ENCODE assay signal across 18 cellular contexts in genomic region chr1:96145486-96145885, GRCh38.
DNase-seq lines count a peak whose midpoint lies in the region; ATAC-seq and TF ChIP-seq lines count a peak whose summit lies in the region.
"Had no signal": no experiment of that assay in that cellular context is flagged by ENCODE, and none has a peak within 500 bp of the region (broad histone marks: within the 10 kb centered on the region; RNA-seq: fewer than 3 reads in every experiment).

No MANE protein-coding gene starts in this region.

- intact Hi-C loops in MCF 10A (cut with micrococcal nuclease) (no loop called here), breast epithelium (cut with DNase I; ENCODE audit: low total_unique reads) (no loop called here)

- peak overlapping the region; percentile 14 for H3K18ac ChIP-seq in mesendoderm (ENCODE audit: low read length)

- ATAC-seq in GM21529 (IDR thresholded peaks at IDR 0.05; ENCODE audit: unreplicated experiment): no peak
- no peak for ATAC-seq in GM18502 (IDR thresholded peaks at IDR 0.05; ENCODE audit: poor library complexity, unreplicated experiment)
- ATAC-seq: CD8-positive, alpha-beta T cell; HepG2 had no signal

- no TSS peak for BruUV-seq in MCF 10A (replicated peaks; lab: Mats Ljungman, UMichigan)

- H3K56ac ChIP-seq in mesendoderm (ENCODE audit: low read length): no peak overlapping the region

- no peak overlapping the region for H4K5ac ChIP-seq in mesendoderm (ENCODE audit: low read length)

- POLR2A ChIA-PET in MCF 10A (lab: Yijun Ruan, JAX): interaction anchor here (1.3 kb wide), 1 partner anchor 74 kb away, joined by 3 read pairs; no protein-coding TSS in a partner anchor

- no peak overlapping the region for H3K4me3 Mint-ChIP-seq in MCF 10A (ENCODE audit: unreplicated experiment)
- H3K4me3 Mint-ChIP-seq: CD14-positive monocyte; CD8-positive, alpha-beta T cell; H9 had no signal

- no peak overlapping the region for H3K27ac Mint-ChIP-seq in MCF 10A (ENCODE audit: low read depth, unreplicated experiment)
- H3K27ac Mint-ChIP-seq: CD14-positive monocyte; CD8-positive, alpha-beta T cell; H9 had no signal

- CTCF ChIA-PET in MCF 10A (lab: Yijun Ruan, JAX): interaction anchor here (0.6 kb wide), 1 partner anchor 47 kb away, joined by 3 read pairs; no protein-coding TSS in a partner anchor

- no peaks in the 10 kb centered on the region for H3K9me3 ChIP-seq in breast epithelium

- no peak overlapping the region for H4K8ac ChIP-seq in mesendoderm (ENCODE audit: low read depth, low read length)

- H3K4me1 Mint-ChIP-seq in MCF 10A (ENCODE audit: insufficient read depth, unreplicated experiment): no peaks in the 10 kb centered on the region
- H3K4me1 Mint-ChIP-seq: CD14-positive monocyte had no signal

- no peaks in the 10 kb centered on the region for H3K9me3 Mint-ChIP-seq in MCF 10A (ENCODE audit: unreplicated experiment)

- H3K9ac ChIP-seq in mesendoderm (ENCODE audit: low read length): no peak overlapping the region

- H3K4me3 ChIP-seq in breast epithelium: no peak overlapping the region
- H3K4me3 ChIP-seq in choroid plexus epithelial cell (ENCODE audit: low read depth, low read length): no peak overlapping the region
- no peak overlapping the region for H3K4me3 ChIP-seq in mesendoderm (ENCODE audit: low read length)

- no peak overlapping the region for H2BK120ac ChIP-seq in mesendoderm (ENCODE audit: low read depth, low read length)

- H2BK15ac ChIP-seq in mesendoderm (replicated peaks; ENCODE audit: low read depth): no peak overlapping the region

- H3K27me3 ChIP-seq in breast epithelium (no peaks in the 10 kb centered on the region), mesendoderm (ENCODE audit: insufficient read depth, low read length, poor library complexity) (no peaks in the 10 kb centered on the region)

- H3K27ac ChIP-seq in breast epithelium (no peak overlapping the region), mesendoderm (ENCODE audit: low read depth, low read length) (no peak overlapping the region)
- H3K27ac ChIP-seq: 22Rv1 had no signal

- no peak overlapping the region for H2BK5ac ChIP-seq in mesendoderm (ENCODE audit: low read length)

- no peak overlapping the region for H3K4ac ChIP-seq in mesendoderm (ENCODE audit: low read depth, low read length)

- H3K79me2 ChIP-seq in mesendoderm (ENCODE audit: control insufficient read depth, insufficient read depth, low read length): no peaks in the 10 kb centered on the region

- H3K27me3 Mint-ChIP-seq in MCF 10A (ENCODE audit: insufficient read depth, unreplicated experiment): no peaks in the 10 kb centered on the region

- H3K4me1 ChIP-seq in breast epithelium (no peaks in the 10 kb centered on the region), mesendoderm (ENCODE audit: control insufficient read depth, low read depth, low read length) (no peaks in the 10 kb centered on the region)

- no peak for TF ChIP-seq CTCF in MCF 10A (IDR thresholded peaks at IDR 0.05; ENCODE audit: unreplicated experiment)
- TF ChIP-seq CTCF in breast epithelium (IDR thresholded peaks at IDR 0.05): no peak
- no peak for TF ChIP-seq CTCF in choroid plexus epithelial cell (conservative IDR thresholded peaks at IDR 0.05; ENCODE audit: low read depth, low read length)

- peak; percentile 1 for DNase-seq in MCF 10A (ENCODE audit: unreplicated experiment)
- DNase-seq in breast epithelium (ENCODE audit: low spot score in 2 of 2): no peak
- peak; percentile 10 for DNase-seq in choroid plexus epithelial cell (ENCODE audit: low read depth)
- peak; percentile 5 for DNase-seq in fibroblast of peridontal ligament (ENCODE audit: extremely low read depth)
- no peak for DNase-seq in mesendoderm
- DNase-seq in activated CD4-positive, alpha-beta T cell treated with anti-CD3 and anti-CD28 coated beads for 48 hours: no peak
- DNase-seq: CD8-positive, alpha-beta T cell; COR-L47; DMS153; DMS79 treated with DMSO at 0.1 percent for 48 hours; GDM1; GOT3; H9 had no signal

- H3K4me2 ChIP-seq in mesendoderm (ENCODE audit: low read length): no peak overlapping the region

- H3K36me3 Mint-ChIP-seq in MCF 10A (ENCODE audit: insufficient read depth, unreplicated experiment): no peaks in the 10 kb centered on the region
- H3K36me3 Mint-ChIP-seq: CD14-positive monocyte; CD8-positive, alpha-beta T cell had no signal

- H3K36me3 ChIP-seq in breast epithelium (no peaks in the 10 kb centered on the region), mesendoderm (ENCODE audit: control insufficient read depth, insufficient read depth, low read length) (no peaks in the 10 kb centered on the region)

- no peak overlapping the region for H2AK5ac ChIP-seq in mesendoderm (ENCODE audit: low read length)

- H3K23ac ChIP-seq in mesendoderm (ENCODE audit: low read length): no peak overlapping the region

- no peaks in the 10 kb centered on the region for H3K79me1 ChIP-seq in mesendoderm (ENCODE audit: low read length)

- TF ChIP-seq POLR2A in breast epithelium (IDR thresholded peaks at IDR 0.05): no peak

Comparison
In these comparisons a context has a peak if more than half of its experiments do, and no peak if none do; other contexts are left out.
1. DNase-seq: peak in MCF 10A (single experiment), choroid plexus epithelial cell (single experiment) and fibroblast of peridontal ligament (single experiment); none in breast epithelium (0 of 2), mesendoderm (single experiment) and activated CD4-positive, alpha-beta T cell treated with anti-CD3 and anti-CD28 coated beads for 48 hours (single experiment).